1 cellular context compared by ENCODE assay signal in genomic region chr12:64608901-64609542, GRCh38.
TF ChIP-seq lines count a peak whose summit lies in the region.

No MANE protein-coding gene starts in this region.

TF ChIP-seq in K562, 482 proteins besides CTCF, POLR2A, EP300 and RAD21 (continued from another document and continues in another):
- TF ChIP-seq FOXP4 (CRISPR knock-in tag; IDR thresholded peaks at IDR 0.05; ENCODE audit: borderline replicate concordance) = no peak
- no peak for TF ChIP-seq SAFB (IDR thresholded peaks at IDR 0.05; ENCODE audit: borderline replicate concordance, low read depth, low read length)
- no peak for TF ChIP-seq ZNF445 (CRISPR knock-in tag; IDR thresholded peaks at IDR 0.05; ENCODE audit: low read depth)
- TF ChIP-seq HMGN3 (IDR thresholded peaks at IDR 0.05; ENCODE audit: borderline replicate concordance, extremely low read depth, insufficient read length, low read depth, low read length) = no peak
- no peak for TF ChIP-seq HNRNPH1 (optimal IDR thresholded peaks at IDR 0.05; ENCODE audit: low read depth, low read length)
- no peak for TF ChIP-seq EWSR1 (IDR thresholded peaks at IDR 0.05; ENCODE audit: borderline replicate concordance, low read depth, partially characterized antibody)
- no peak for TF ChIP-seq FOXO4 (CRISPR knock-in tag; IDR thresholded peaks at IDR 0.05)
- TF ChIP-seq IRF1 (CRISPR knock-in tag; IDR thresholded peaks at IDR 0.05; ENCODE audit: borderline replicate concordance) = no peak
- TF ChIP-seq OTX1 (CRISPR knock-in tag; IDR thresholded peaks at IDR 0.05) = no peak
- TF ChIP-seq DEAF1 (CRISPR knock-in tag; IDR thresholded peaks at IDR 0.05) = no peak
- TF ChIP-seq PHB2 (IDR thresholded peaks at IDR 0.05; ENCODE audit: low read depth) = no peak
- TF ChIP-seq ZNF124 (CRISPR knock-in tag; IDR thresholded peaks at IDR 0.05) = no peak
- no peak for TF ChIP-seq ZNF133 (CRISPR knock-in tag; IDR thresholded peaks at IDR 0.05)
- TF ChIP-seq U2AF2 (optimal IDR thresholded peaks at IDR 0.05; ENCODE audit: low read depth, low read length) = no peak
- no peak for TF ChIP-seq SLC30A9 (CRISPR knock-in tag; IDR thresholded peaks at IDR 0.05)
- TF ChIP-seq ARNT (IDR thresholded peaks at IDR 0.05) = no peak
- TF ChIP-seq TEAD1 (CRISPR knock-in tag; IDR thresholded peaks at IDR 0.05) = no peak
- TF ChIP-seq RCOR1 (IDR thresholded peaks at IDR 0.05; ENCODE audit: borderline replicate concordance in 1 of 2, low read depth in 2 of 2, low read length in 2 of 2) = peak in 1 of 2 experiments; percentile 24; a peak in 1 of 4 replicates
- TF ChIP-seq CCNT2 (IDR thresholded peaks at IDR 0.05; ENCODE audit: borderline replicate concordance, extremely low read depth, insufficient read length, low read depth, low read length) = no peak
- TF ChIP-seq ZNF583 (CRISPR knock-in tag; IDR thresholded peaks at IDR 0.05) = no peak
- TF ChIP-seq SPI1 (IDR thresholded peaks at IDR 0.05; ENCODE audit: borderline replicate concordance, low read depth, low read length) = no peak
- TF ChIP-seq MTA1 (IDR thresholded peaks at IDR 0.05; ENCODE audit: borderline replicate concordance) = no peak
- no peak for TF ChIP-seq ZNF780A (CRISPR knock-in tag; IDR thresholded peaks at IDR 0.05)
- TF ChIP-seq MCM7 (IDR thresholded peaks at IDR 0.05) = no peak
- peak; percentile 53 for TF ChIP-seq GTF2B (IDR thresholded peaks at IDR 0.05; ENCODE audit: extremely low read depth, insufficient read length)
- TF ChIP-seq JUNB (CRISPR knock-in tag; conservative IDR thresholded peaks at IDR 0.05) = no peak
- TF ChIP-seq CBX3 (IDR thresholded peaks at IDR 0.05; ENCODE audit: borderline replicate concordance in 1 of 2, low read length in 2 of 2) = 0 out of 3 replicates have a peak, but pooled peaks of 1 of the 2 experiments have one; percentile 11
- no peak for TF ChIP-seq ZNF384 (IDR thresholded peaks at IDR 0.05; ENCODE audit: low read depth, low read length)
- TF ChIP-seq MAZ (CRISPR knock-in tag; conservative IDR thresholded peaks at IDR 0.05 in 1 of 2, IDR thresholded peaks at IDR 0.05 in 1 of 2) = no peak
- TF ChIP-seq ZBTB26 (CRISPR knock-in tag; IDR thresholded peaks at IDR 0.05) = 0 out of 2 replicates have a peak, but pooled peaks have one; percentile 54
- no peak for TF ChIP-seq ZBTB17 (CRISPR knock-in tag; IDR thresholded peaks at IDR 0.05)
- TF ChIP-seq ARID3A (IDR thresholded peaks at IDR 0.05; ENCODE audit: borderline replicate concordance, low read depth, low read length) = no peak
- no peak for TF ChIP-seq FOXJ3 (CRISPR knock-in tag; IDR thresholded peaks at IDR 0.05)
- TF ChIP-seq ETV5 (CRISPR knock-in tag; IDR thresholded peaks at IDR 0.05; ENCODE audit: low read depth) = no peak
- TF ChIP-seq ZNF175 (CRISPR knock-in tag; IDR thresholded peaks at IDR 0.05; ENCODE audit: low read depth) = no peak
- TF ChIP-seq THRB (CRISPR knock-in tag; conservative IDR thresholded peaks at IDR 0.05) = no peak
- no peak for TF ChIP-seq POLR3G (IDR thresholded peaks at IDR 0.05; ENCODE audit: extremely low read depth, insufficient read length, insufficient replicate concordance)
- TF ChIP-seq CHD1 (IDR thresholded peaks at IDR 0.05; ENCODE audit: low read length) = peak; percentile 55
- no peak for TF ChIP-seq KDM2B (CRISPR knock-in tag; IDR thresholded peaks at IDR 0.05)
- no peak for TF ChIP-seq CXXC5 (CRISPR knock-in tag; IDR thresholded peaks at IDR 0.05)
- no peak for TF ChIP-seq ARHGAP35 (IDR thresholded peaks at IDR 0.05; ENCODE audit: partially characterized antibody)
- TF ChIP-seq BMI1 (IDR thresholded peaks at IDR 0.05; ENCODE audit: low read length) = no peak
- TF ChIP-seq ZNF518B (CRISPR knock-in tag; IDR thresholded peaks at IDR 0.05) = no peak
- no peak for TF ChIP-seq COPS2 (conservative IDR thresholded peaks at IDR 0.05)
- TF ChIP-seq BCL6 (CRISPR knock-in tag; IDR thresholded peaks at IDR 0.05) = no peak
- TF ChIP-seq MAX (CRISPR knock-in tag; IDR thresholded peaks at IDR 0.05) = no peak
- TF ChIP-seq ZNF398 (CRISPR knock-in tag; IDR thresholded peaks at IDR 0.05) = no peak
- peak; percentile 79 for TF ChIP-seq TFE3 (CRISPR knock-in tag; IDR thresholded peaks at IDR 0.05)
